In the genomic region with DNA sequence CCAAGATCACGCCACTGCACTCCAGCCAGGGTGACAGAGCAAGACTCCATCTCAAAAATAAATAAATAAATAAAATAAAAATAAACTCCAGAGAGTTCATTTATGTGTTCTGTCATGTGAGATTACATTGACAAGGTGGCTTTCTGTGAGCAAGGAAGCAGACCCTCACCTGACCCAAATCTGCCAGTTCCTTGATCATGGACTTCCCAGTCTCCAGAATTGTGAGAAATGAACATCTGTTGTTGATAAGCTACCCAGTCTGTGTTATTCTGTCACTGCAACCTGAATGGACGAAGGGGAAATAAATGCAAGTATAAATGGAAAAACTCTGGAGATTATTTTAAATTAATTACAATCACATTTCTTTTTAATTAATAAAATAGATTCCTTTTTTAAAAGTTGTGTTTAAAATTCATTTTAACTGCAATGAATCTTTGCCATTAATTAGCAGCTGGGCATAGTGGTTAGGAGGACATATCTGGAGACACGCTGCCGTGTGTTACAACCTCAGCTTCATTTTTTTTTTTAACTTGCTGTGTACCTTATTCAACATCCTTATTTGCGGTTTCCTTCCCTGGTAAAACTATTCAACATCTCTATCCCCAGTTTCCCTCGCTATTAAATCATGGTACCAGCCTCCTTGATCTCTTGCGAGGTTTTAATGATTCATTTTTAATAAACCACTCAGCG, we compare ENCODE assay signal across 24 cellular contexts.
"Had no signal": no experiment of that assay in that cellular context is flagged by ENCODE, and none has a peak within 500 bp of the region (broad histone marks: within the 10 kb centered on the region; RNA-seq: fewer than 3 reads in every experiment).

No MANE protein-coding gene starts in this region.

- H3K36me3 ChIP-seq: neutrophil, right lobe of liver, sigmoid colon, stomach, tibial nerve, upper lobe of left lung, vagina had no signal

- DNase-seq: naive B cell; naive thymus-derived CD8-positive, alpha-beta T cell; nephron progenitor cell; nucleus accumbens; psoas muscle; right cardiac atrium; right lobe of liver; sigmoid colon; small intestine; stimulated activated CD4-positive, alpha-beta T cell treated with anti-CD3 and anti-CD28 coated beads, Interleukin-1b, Interleukin-23, amount 100 ng/mL, for 48 hours; stimulated activated CD4-positive, alpha-beta T cell treated with anti-CD3 and anti-CD28 coated beads, Interleukin-2, amount 100 ng/mL, for 48 hours; stimulated activated CD4-positive, alpha-beta T cell treated with anti-CD3 and anti-CD28 coated beads, Interleukin-4, amount 100 ng/mL, for 24 hours; stimulated activated naive B cell treated with anti-CD40 and anti-IgM and Interleukin-4, amounts not matched to agents 10 μg/mL and 1 μg/mL and 100 μg/mL, for 72 hours; stimulated activated naive CD4-positive, alpha-beta T cell treated with Interleukin-2 at 50 U/mL for 16 hours; stomach; trophoblast cell; upper lobe of left lung had no signal

- H3K27ac ChIP-seq: neutrophil, parathyroid adenoma, psoas muscle, right lobe of liver, sigmoid colon, stomach, tibial nerve, upper lobe of left lung, vagina had no signal

- H3K27me3 ChIP-seq: neutrophil, right lobe of liver, sigmoid colon, stomach, tibial nerve, upper lobe of left lung, vagina had no signal

- FAIRE-seq: small intestine, urothelium cell line had no signal

- H3K9me3 ChIP-seq: neutrophil, psoas muscle, right lobe of liver, sigmoid colon, stomach, tibial nerve, upper lobe of left lung, vagina had no signal

- ATAC-seq: naive thymus-derived CD8-positive, alpha-beta T cell; natural killer cell treated with Interleukin-12 subunit alpha and Interleukin-12 subunit beta and Interleukin-15 and Interleukin-18, amount 100 ng/mL, for 72 hours; psoas muscle; right cardiac atrium; right lobe of liver; stimulated activated effector memory CD8-positive, alpha-beta T cell treated with anti-CD3 and anti-CD28 coated beads, Interleukin-12 subunit alpha, Interleukin-12 subunit beta, amount 100 ng/mL, for 72 hours; stimulated activated naive B cell treated with anti-CD40 and anti-IgM and Interleukin-4, amounts not matched to agents 10 μg/mL and 1 μg/mL and 100 μg/mL, for 72 hours had no signal

- H3K4me1 ChIP-seq: parathyroid adenoma, psoas muscle, right lobe of liver, sigmoid colon, stomach, tibial nerve, upper lobe of left lung had no signal

- H3K4me3 ChIP-seq: psoas muscle, right lobe of liver, sigmoid colon, stomach, tibial nerve, upper lobe of left lung, vagina had no signal
